ENCODE assay signal across 1 cellular context in genomic region chr1:212513586-212513985, GRCh38.
TF ChIP-seq lines count a peak whose summit lies in the region.

No MANE protein-coding gene starts in this region.

TF ChIP-seq in IMR-90, 13 proteins besides CTCF, POLR2A, EP300 and RAD21:
- no peak for TF ChIP-seq MAZ (IDR thresholded peaks at IDR 0.05; ENCODE audit: borderline replicate concordance, low read depth, low read length)
- TF ChIP-seq, protein P1, sequence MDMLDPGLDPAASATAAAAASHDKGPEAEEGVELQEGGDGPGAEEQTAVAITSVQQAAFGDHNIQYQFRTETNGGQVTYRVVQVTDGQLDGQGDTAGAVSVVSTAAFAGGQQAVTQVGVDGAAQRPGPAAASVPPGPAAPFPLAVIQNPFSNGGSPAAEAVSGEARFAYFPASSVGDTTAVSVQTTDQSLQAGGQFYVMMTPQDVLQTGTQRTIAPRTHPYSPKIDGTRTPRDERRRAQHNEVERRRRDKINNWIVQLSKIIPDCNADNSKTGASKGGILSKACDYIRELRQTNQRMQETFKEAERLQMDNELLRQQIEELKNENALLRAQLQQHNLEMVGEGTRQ (IDR thresholded peaks at IDR 0.05; ENCODE audit: low read depth, low read length) = no peak
- TF ChIP-seq MXI1 (IDR thresholded peaks at IDR 0.05; ENCODE audit: borderline replicate concordance, low read depth, low read length) = no peak
- TF ChIP-seq RCOR1 (IDR thresholded peaks at IDR 0.05; ENCODE audit: insufficient replicate concordance, low read length) = no peak
- TF ChIP-seq ELK1 (IDR thresholded peaks at IDR 0.05; ENCODE audit: borderline replicate concordance, low read depth, low read length) = no peak
- no peak for TF ChIP-seq FOS (IDR thresholded peaks at IDR 0.05; ENCODE audit: low read depth, low read length)
- no peak for TF ChIP-seq CHD1 (IDR thresholded peaks at IDR 0.05; ENCODE audit: low read depth, low read length)
- TF ChIP-seq CEBPB (IDR thresholded peaks at IDR 0.05; ENCODE audit: low read depth, low read length) = no peak
- TF ChIP-seq SMC3 (IDR thresholded peaks at IDR 0.05; ENCODE audit: low read depth, low read length) = no peak
- no peak for TF ChIP-seq NFE2L2 (IDR thresholded peaks at IDR 0.05; ENCODE audit: low read depth, low read length)
- TF ChIP-seq MAFK (IDR thresholded peaks at IDR 0.05; ENCODE audit: low read depth, low read length) = no peak
- TF ChIP-seq BHLHE40 (IDR thresholded peaks at IDR 0.05; ENCODE audit: low read depth, low read length) = no peak
- TF ChIP-seq RFX5 (IDR thresholded peaks at IDR 0.05; ENCODE audit: low read depth, low read length) = no peak
